ENCODE assay signal across 9 cellular contexts in genomic region chr10:102511562-102512274, GRCh38. TPM values are rescaled to one million over a fixed set of nuclear protein-coding genes. Genes with fewer than 3 reads are reported as not detected.
DNase-seq lines count a peak whose midpoint lies in the region; ATAC-seq and TF ChIP-seq lines count a peak whose summit lies in the region.
"Had no signal": no experiment of that assay in that cellular context is flagged by ENCODE, and none has a peak within 500 bp of the region (broad histone marks: within the 10 kb centered on the region; RNA-seq: fewer than 3 reads in every experiment).

No MANE protein-coding gene starts in this region.

- no peak for TF ChIP-seq POLR2A in sigmoid colon (IDR thresholded peaks at IDR 0.05)

- 66 to 88% methylated on average over 6 of the region's 6 CpGs for WGBS in sigmoid colon, 2 donors

- H3K4me3 Mint-ChIP-seq in CD8-positive, alpha-beta T cell, result no peak overlapping the region
- no peak overlapping the region for H3K4me3 Mint-ChIP-seq in activated T-helper 17 cell treated with anti-CD3 and anti-CD28 coated beads, Interleukin-2, amount 50 U/mL, for 72 hours

- no peak for DNase-seq in CD8-positive, alpha-beta T cell
- DNase-seq in left colon, result no peak
- no peak for DNase-seq in H7
- no peak for DNase-seq in sigmoid colon
- no peak for DNase-seq in cardiac septum (ENCODE audit: low spot score)

- H3K27me3 Mint-ChIP-seq in CD8-positive, alpha-beta T cell (ENCODE audit: low read depth), result no peaks in the 10 kb centered on the region
- no peaks in the 10 kb centered on the region for H3K27me3 Mint-ChIP-seq in activated T-helper 17 cell treated with anti-CD3 and anti-CD28 coated beads, Interleukin-2, amount 50 U/mL, for 72 hours

- H3K27ac Mint-ChIP-seq in CD8-positive, alpha-beta T cell, result peak overlapping the region; percentile 41
- H3K27ac Mint-ChIP-seq in activated T-helper 17 cell treated with anti-CD3 and anti-CD28 coated beads, Interleukin-2, amount 50 U/mL, for 72 hours, result peak overlapping the region; percentile 13

- CTCF ChIA-PET in CD8-positive, alpha-beta T cell (lab: Charles Lee), result interaction anchor here (1.1 to 1.6 kb wide), 3 partner anchors 9 to 72 kb away, joined by 3 to 6 read pairs (median 5); partner anchors contain the start of gene ACTR1A

- no peak overlapping the region for H3K27ac ChIP-seq in CD8-positive, alpha-beta T cell (ENCODE audit: low read depth, low read length)
- H3K27ac ChIP-seq in sigmoid colon, result no peak overlapping the region
- H3K27ac ChIP-seq: cardiac muscle cell had no signal

- no peaks in the 10 kb centered on the region for H3K27me3 ChIP-seq in CD8-positive, alpha-beta T cell (ENCODE audit: insufficient read depth, low read length)
- H3K27me3 ChIP-seq in H7 (ENCODE audit: control insufficient read depth, insufficient read depth, low read length) (no peaks in the 10 kb centered on the region), sigmoid colon (no peaks in the 10 kb centered on the region)
- H3K27me3 ChIP-seq: cardiac muscle cell had no signal

- no peak for ATAC-seq in CD8-positive, alpha-beta T cell
- ATAC-seq in GM19324 (IDR thresholded peaks at IDR 0.05; ENCODE audit: low FRiP score, unreplicated experiment) (peak; percentile 53), HG03175 (IDR thresholded peaks at IDR 0.05; ENCODE audit: unreplicated experiment) (peak; percentile 83), left colon (no peak)
- ATAC-seq in activated T-helper 17 cell treated with anti-CD3 and anti-CD28 coated beads, Interleukin-2, amount 50 U/mL, for 72 hours (replicated peaks), result no peak

- H3K36me3 Mint-ChIP-seq in CD8-positive, alpha-beta T cell, result peaks cover 63% of the 10 kb centered on the region
- H3K36me3 Mint-ChIP-seq in activated T-helper 17 cell treated with anti-CD3 and anti-CD28 coated beads, Interleukin-2, amount 50 U/mL, for 72 hours (ENCODE audit: low read depth), result peaks cover 79% of the 10 kb centered on the region

- peaks cover 24% of the 10 kb centered on the region for H3K36me3 ChIP-seq in CD8-positive, alpha-beta T cell (ENCODE audit: insufficient read depth, low read length)
- H3K36me3 ChIP-seq in H7 (replicated peaks; ENCODE audit: control insufficient read depth, insufficient read depth, low read length) (peaks cover 4% of the 10 kb centered on the region), sigmoid colon (peaks cover 5 to 64% (median 23%) of the 10 kb centered on the region in 4 donors)

- H3K4me1 Mint-ChIP-seq in CD8-positive, alpha-beta T cell (ENCODE audit: low read depth), result peaks cover 27% of the 10 kb centered on the region
- H3K4me1 Mint-ChIP-seq in activated T-helper 17 cell treated with anti-CD3 and anti-CD28 coated beads, Interleukin-2, amount 50 U/mL, for 72 hours, result peaks cover 8% of the 10 kb centered on the region

- H3K9me3 ChIP-seq in CD8-positive, alpha-beta T cell (ENCODE audit: low read length), result no peaks in the 10 kb centered on the region
- H3K9me3 ChIP-seq in sigmoid colon, result no peaks in the 10 kb centered on the region

- TF ChIP-seq CTCF in CD8-positive, alpha-beta T cell (IDR thresholded peaks at IDR 0.05), result no peak
- no peak for TF ChIP-seq CTCF in sigmoid colon (IDR thresholded peaks at IDR 0.05)

- POLR2A ChIA-PET in CD8-positive, alpha-beta T cell (lab: Charles Lee), result interaction anchor here (0.7 kb wide), 1 partner anchor 36 kb away, joined by 3 read pairs; no protein-coding TSS in a partner anchor

- H3K9me3 Mint-ChIP-seq in CD8-positive, alpha-beta T cell, result no peaks in the 10 kb centered on the region
- H3K9me3 Mint-ChIP-seq in activated T-helper 17 cell treated with anti-CD3 and anti-CD28 coated beads, Interleukin-2, amount 50 U/mL, for 72 hours, result no peaks in the 10 kb centered on the region

- intact Hi-C loops in CD8-positive, alpha-beta T cell (cut with DNase I, micrococcal nuclease), result no loop called here
- intact Hi-C loops in left colon (cut with DNase I, micrococcal nuclease), result no loop called here
- intact Hi-C loops in sigmoid colon (cut with DNase I), result no loop called here
- intact Hi-C loops in cardiac septum (cut with DNase I), result no loop called here

- H3K4me3 ChIP-seq in CD8-positive, alpha-beta T cell (ENCODE audit: low read depth, low read length), result no peak overlapping the region
- H3K4me3 ChIP-seq in H7 (ENCODE audit: insufficient read depth, low read depth, low read length) (no peak overlapping the region), sigmoid colon (no peak overlapping the region)
- H3K4me3 ChIP-seq: cardiac muscle cell had no signal

- peaks cover 9% of the 10 kb centered on the region for H3K4me1 ChIP-seq in CD8-positive, alpha-beta T cell (ENCODE audit: insufficient read depth, low read length)
- no peaks in the 10 kb centered on the region for H3K4me1 ChIP-seq in sigmoid colon

- no peak for TF ChIP-seq EP300 in sigmoid colon (IDR thresholded peaks at IDR 0.05)

RNA-seq across cellular contexts. Expression of gene SUFU, which starts 7.9 kb away (rescaled TPM):
- 1 to 10 TPM; 3.9 to 4.2 TPM for total RNA-seq in CD8-positive, alpha-beta T cell
- total RNA-seq in activated T-helper 17 cell treated with anti-CD3 and anti-CD28 coated beads, Interleukin-2, amount 50 U/mL, for 72 hours, result 10 to 100 TPM; 11.1 to 16.2 TPM
- 1 to 10 TPM; 8.0 to 9.3 TPM for total RNA-seq in left colon
- 3.5 and 4.2 TPM in 2 replicates for total RNA-seq in H7 (2014; rRNA removed; shearing (Covaris generic))
- 10 to 100 TPM in 1 of 4 donors, 1 to 10 TPM in 3; 5.0 to 10.5 (median 6.7) TPM for total RNA-seq in sigmoid colon
- polyA plus RNA-seq in sigmoid colon, result 1 to 10 TPM; 1.2 to 6.6 (median 3.2) TPM
- total RNA-seq in cardiac septum, result 6.1 TPM

RNA-seq across cellular contexts. Expression of gene ACTR1A, which starts 9.2 kb away (rescaled TPM):
- 10 to 100 TPM; 40.8 to 43.5 TPM for total RNA-seq in CD8-positive, alpha-beta T cell
- 10 to 100 TPM; 43.0 to 74.4 TPM for total RNA-seq in activated T-helper 17 cell treated with anti-CD3 and anti-CD28 coated beads, Interleukin-2, amount 50 U/mL, for 72 hours
- 10 to 100 TPM; 78.8 to 79.6 TPM for total RNA-seq in left colon
- 144 and 180 TPM in 2 replicates for total RNA-seq in H7 (2014; rRNA removed; shearing (Covaris generic))
- 100 to 1,000 TPM; 124 to 146 (median 137) TPM for total RNA-seq in sigmoid colon
- polyA plus RNA-seq in sigmoid colon, result 10 to 100 TPM; 48.6 to 75.0 (median 69.4) TPM
- total RNA-seq in cardiac septum, result 123 TPM

Comparison
In these comparisons a context has a peak if more than half of its experiments do, and no peak if none do; other contexts are left out.
1. ATAC-seq: peak in GM19324 (single experiment) and HG03175 (single experiment); none in CD8-positive, alpha-beta T cell (single experiment), activated T-helper 17 cell treated with anti-CD3 and anti-CD28 coated beads, Interleukin-2, amount 50 U/mL, for 72 hours (single experiment) and left colon (single experiment).